10 cellular contexts compared by ENCODE assay signal in genomic region chr2:55985406-55985805, GRCh38.
DNase-seq lines count a peak whose midpoint lies in the region; ATAC-seq and TF ChIP-seq lines count a peak whose summit lies in the region.
"Had no signal": no experiment of that assay in that cellular context is flagged by ENCODE, and none has a peak within 500 bp of the region (broad histone marks: within the 10 kb centered on the region; RNA-seq: fewer than 3 reads in every experiment).

No MANE protein-coding gene starts in this region.

- ATAC-seq in GM19324 (IDR thresholded peaks at IDR 0.05; ENCODE audit: low FRiP score, unreplicated experiment) (peak; percentile 94), HG02798 (IDR thresholded peaks at IDR 0.05; ENCODE audit: poor library complexity, unreplicated experiment) (peak; percentile 81), HG03575 (IDR thresholded peaks at IDR 0.05; ENCODE audit: extremely low read depth, insufficient number of reproducible peaks, low FRiP score, unreplicated experiment) (peak; percentile 97), Right ventricle myocardium superior (ENCODE audit: poor library complexity) (no peak)

- H3K9me3 ChIP-seq in spleen, result peaks cover 0 to 3% (median 0%) of the 10 kb centered on the region in 8 donors
- H3K9me3 ChIP-seq: prostate gland had no signal

- TF ChIP-seq POLR2A in spleen (IDR thresholded peaks at IDR 0.05), result no peak

- DNase-seq in spleen (no peak), hypothalamus (lab: John Stamatoyannopoulos, UW) (no peak), kidney tubule cell (ENCODE audit: low spot score) (no peak), Right ventricle myocardium superior (no peak)
- DNase-seq: activated naive CD4-positive, alpha-beta T cell treated with Interleukin-2 at 50 U/mL for 16 hours; effector memory CD4-positive, alpha-beta T cell had no signal

- intact Hi-C loops in spleen (cut with DNase I; ENCODE audit: low total_unique reads) (no loop called here), Right ventricle myocardium superior (cut with DNase I) (no loop called here)

- TF ChIP-seq CTCF in spleen (IDR thresholded peaks at IDR 0.05 in 8 of 11, conservative IDR thresholded peaks at IDR 0.05 in 3 of 11), result no peak

- peaks cover 0 to 14% (median 11%) of the 10 kb centered on the region in 6 donors for H3K4me1 ChIP-seq in spleen
- H3K4me1 ChIP-seq: prostate gland had no signal

- no peaks in the 10 kb centered on the region for H3K27me3 ChIP-seq in spleen (replicated peaks in 1 of 7)

- no peaks in the 10 kb centered on the region for H3K36me3 ChIP-seq in spleen
- H3K36me3 ChIP-seq: prostate gland had no signal

- peak overlapping the region in 5 of 8 donors; percentile 4 to 35 (median 8) for H3K27ac ChIP-seq in spleen
- H3K27ac ChIP-seq: prostate gland had no signal

- 0 to 9% (median 0%) methylated on average over 1 of the region's 1 CpG for WGBS in spleen, 5 donors

- no peak overlapping the region for H3K4me3 ChIP-seq in spleen
- H3K4me3 ChIP-seq: prostate gland had no signal
